Comparison of ENCODE assay signal across 8 cellular contexts in genomic region chr2:46229134-46230063, GRCh38.
DNase-seq lines count a peak whose midpoint lies in the region; ATAC-seq and TF ChIP-seq lines count a peak whose summit lies in the region.

No MANE protein-coding gene starts in this region.

- no peaks in the 10 kb centered on the region for H3K79me2 ChIP-seq in Loucy (ENCODE audit: insufficient read depth, low read length)

- peaks cover 27% of the 10 kb centered on the region for H3K4me1 Mint-ChIP-seq in chondrocyte (ENCODE audit: low read depth)

- no peaks in the 10 kb centered on the region for H3K36me3 ChIP-seq in Loucy (ENCODE audit: insufficient read depth, low read length)

- H3K4me1 ChIP-seq in Loucy (ENCODE audit: insufficient read depth, low read length, poor library complexity, severe bottlenecking): peaks cover 25% of the 10 kb centered on the region

- no peak overlapping the region for H2AFZ ChIP-seq in Loucy (ENCODE audit: low read length)

- peak overlapping the region; percentile 60 for H3K27ac Mint-ChIP-seq in chondrocyte (ENCODE audit: unreplicated experiment)

- H3K27me3 ChIP-seq in Loucy (ENCODE audit: insufficient read depth, low read length, poor library complexity, severe bottlenecking): no peaks in the 10 kb centered on the region

- H3K9me2 ChIP-seq in Loucy (replicated peaks; ENCODE audit: low read depth, low read length): no peaks in the 10 kb centered on the region

- H3K4me2 ChIP-seq in Loucy (ENCODE audit: low read depth, low read length, poor library complexity, severe bottlenecking): peak overlapping the region; percentile 16

- peaks cover 7% of the 10 kb centered on the region for H3K9me3 Mint-ChIP-seq in chondrocyte (ENCODE audit: low read depth)

- no peak overlapping the region for H3K4me3 ChIP-seq in Loucy (ENCODE audit: low read length, poor library complexity, severe bottlenecking)

- H3K4me3 Mint-ChIP-seq in chondrocyte (ENCODE audit: unreplicated experiment): no peak overlapping the region

- no peaks in the 10 kb centered on the region for H3K27me3 Mint-ChIP-seq in chondrocyte (ENCODE audit: low read depth)

- TF ChIP-seq CTCF in Loucy (conservative IDR thresholded peaks at IDR 0.05; ENCODE audit: low read length) (no peak), chondrocyte (IDR thresholded peaks at IDR 0.05) (peak; percentile 18)

- no peak for TF ChIP-seq POLR2A in GM18505 (IDR thresholded peaks at IDR 0.05; ENCODE audit: borderline replicate concordance, extremely low read depth, insufficient read depth, insufficient read length)

- no peaks in the 10 kb centered on the region for H3K9me3 ChIP-seq in Loucy (ENCODE audit: insufficient read depth, low read depth, low read length)

- peaks cover 2% of the 10 kb centered on the region for H3K36me3 Mint-ChIP-seq in chondrocyte (ENCODE audit: low read depth)

- H3F3A ChIP-seq in Loucy (ENCODE audit: low read depth): no peaks in the 10 kb centered on the region

- ATAC-seq in GM18505 (IDR thresholded peaks at IDR 0.05; ENCODE audit: unreplicated experiment): peak; percentile 56
- ATAC-seq in GM21619 (IDR thresholded peaks at IDR 0.05; ENCODE audit: unreplicated experiment): peak; percentile 75

- no peaks in the 10 kb centered on the region for H4K20me1 ChIP-seq in Loucy (ENCODE audit: insufficient read depth, low read length, poor library complexity, severe bottlenecking)

- DNase-seq in chondrocyte (ENCODE audit: low spot score) (no peak), foreskin melanocyte (no peak), NCI-H774 (lab: John Stamatoyannopoulos, UW) (no peak), superior temporal gyrus (ENCODE audit: extremely low spot score) (no peak), EL (no peak)

- no peak overlapping the region for H3K9ac ChIP-seq in Loucy (ENCODE audit: low read depth, low read length, poor library complexity, severe bottlenecking)
